Comparison of ENCODE assay signal across 8 cellular contexts in genomic region chr4:105473340-105474109, GRCh38. TPM values are rescaled to one million over a fixed set of nuclear protein-coding genes. Genes with fewer than 3 reads are reported as not detected.
DNase-seq lines count a peak whose midpoint lies in the region; ATAC-seq and TF ChIP-seq lines count a peak whose summit lies in the region.

TSS of gene PPA2 (minus strand) at chr4:105474062. CDS start at chr4:105474050, 12 bp downstream.

- H3K27me3 Mint-ChIP-seq in GM23338 (ENCODE audit: insufficient read depth, low read depth, poor library complexity): peaks cover 6% of the 10 kb centered on the region
- H3K27me3 Mint-ChIP-seq in neural progenitor cell (ENCODE audit: insufficient read depth, low read depth): peaks cover 2% of the 10 kb centered on the region

- H2AFZ ChIP-seq in GM23338 (peak within 1 kb of the TSS; percentile 90), neural progenitor cell (replicated peaks) (peak within 1 kb of the TSS; percentile 47)

- H3K4me1 Mint-ChIP-seq in GM23338 (peaks cover 19% of the 10 kb centered on the region; the same call in 2 of the 3 replicates), neural progenitor cell (peaks cover 21% of the 10 kb centered on the region)

- H3K27me3 ChIP-seq in GM23338 (ENCODE audit: insufficient read depth) (peaks cover 17% of the 10 kb centered on the region), SJCRH30 (no peaks in the 10 kb centered on the region), neural progenitor cell (peaks cover 40% of the 10 kb centered on the region), stomach smooth muscle (ENCODE audit: control insufficient read depth in 1 of 2, insufficient read depth in 2 of 2, low read length in 2 of 2) (no peaks in the 10 kb centered on the region)

- H3K9ac ChIP-seq in ES-I3 (ENCODE audit: low read depth, low read length): peak within 1 kb of the TSS; percentile 95
- peak within 1 kb of the TSS; percentile 69 for H3K9ac ChIP-seq in neural progenitor cell
- H3K9ac ChIP-seq in stomach smooth muscle (ENCODE audit: low read length in 2 of 2): peak within 1 kb of the TSS; percentile 93 to 94

- H3F3A ChIP-seq in GM23338 (replicated peaks; ENCODE audit: low read depth): no peaks in the 10 kb centered on the region
- peaks cover 14% of the 10 kb centered on the region for H3F3A ChIP-seq in neural progenitor cell (ENCODE audit: low read depth)

- peaks cover 33% of the 10 kb centered on the region for H4K20me1 ChIP-seq in GM23338 (replicated peaks; ENCODE audit: insufficient read depth)
- H4K20me1 ChIP-seq in neural progenitor cell (ENCODE audit: low read depth): peaks cover 41% of the 10 kb centered on the region

- H3K4me3 Mint-ChIP-seq in GM23338 (peak within 1 kb of the TSS; percentile 98), neural progenitor cell (peak within 1 kb of the TSS; percentile 99)

- TF ChIP-seq CTCF in GM23338 (conservative IDR thresholded peaks at IDR 0.05; ENCODE audit: low read depth in 2 of 2) (no peak; a peak in 2 of 4 replicates), foreskin fibroblast (IDR thresholded peaks at IDR 0.05; ENCODE audit: low read depth, low read length) (no peak), neural progenitor cell (IDR thresholded peaks at IDR 0.05) (no peak)

- no peaks in the 10 kb centered on the region for H3K36me3 Mint-ChIP-seq in GM23338 (ENCODE audit: low read depth)
- H3K36me3 Mint-ChIP-seq in neural progenitor cell: peaks cover 27% of the 10 kb centered on the region

- H3K4me2 ChIP-seq in GM23338 (peak within 1 kb of the TSS; percentile 91), neural progenitor cell (peak within 1 kb of the TSS; percentile 84)

- H3K36me3 ChIP-seq in ES-I3 (ENCODE audit: insufficient read depth, low read length): no peaks in the 10 kb centered on the region
- no peaks in the 10 kb centered on the region for H3K36me3 ChIP-seq in GM23338 (ENCODE audit: insufficient read depth)
- peaks cover under 1% of the 10 kb centered on the region; the same call in 1 of the 2 replicates for H3K36me3 ChIP-seq in SJCRH30
- no peaks in the 10 kb centered on the region for H3K36me3 ChIP-seq in neural progenitor cell
- no peaks in the 10 kb centered on the region for H3K36me3 ChIP-seq in stomach smooth muscle (ENCODE audit: control insufficient read depth in 2 of 2, insufficient read depth in 2 of 2, low read length in 2 of 2)

- peak within 1 kb of the TSS; percentile 86 for H3K27ac ChIP-seq in GM23338 (ENCODE audit: low read depth)
- H3K27ac ChIP-seq in SJCRH30: peak within 1 kb of the TSS; percentile 93
- peak within 1 kb of the TSS; percentile 92 for H3K27ac ChIP-seq in neural progenitor cell
- peak within 1 kb of the TSS; percentile 95 for H3K27ac ChIP-seq in stomach smooth muscle (ENCODE audit: low read length)

- H3K27ac Mint-ChIP-seq in GM23338 (peak within 1 kb of the TSS; percentile 97), neural progenitor cell (peak within 1 kb of the TSS; percentile 95)

- no peaks in the 10 kb centered on the region for H3K9me2 ChIP-seq in GM23338 (ENCODE audit: insufficient read depth)

- H3K4me1 ChIP-seq in ES-I3 (ENCODE audit: insufficient read depth, low read length) (no peaks in the 10 kb centered on the region; the same call in 1 of the 2 replicates), GM23338 (ENCODE audit: insufficient read depth) (peaks cover 10% of the 10 kb centered on the region), SJCRH30 (no peaks in the 10 kb centered on the region), neural progenitor cell (peaks cover 21% of the 10 kb centered on the region), stomach smooth muscle (ENCODE audit: control insufficient read depth, insufficient read depth, low read length) (peaks cover 6% of the 10 kb centered on the region)

- DNase-seq in GM23338 (ENCODE audit: low spot score): peak; percentile 85
- DNase-seq in Kasumi-1 (lab: John Stamatoyannopoulos, UW): peak; percentile 88 to 93
- peak; percentile 87 to 91 for DNase-seq in SJCRH30
- DNase-seq in activated gamma-delta T cell treated with anti-CD3 and anti-CD28 coated beads, Interleukin-2, amount 50 U/mL, for 16 hours (ENCODE audit: low read depth): peak; percentile 65
- peak; percentile 83 to 95 for DNase-seq in foreskin fibroblast
- DNase-seq in neural progenitor cell (ENCODE audit: low spot score): peak; percentile 94

- no peaks in the 10 kb centered on the region for H3K9me3 ChIP-seq in ES-I3 (ENCODE audit: control insufficient read depth, insufficient read depth, low read length)
- H3K9me3 ChIP-seq in SJCRH30 (replicated peaks): no peaks in the 10 kb centered on the region
- no peaks in the 10 kb centered on the region for H3K9me3 ChIP-seq in neural progenitor cell (ENCODE audit: low read depth)
- no peaks in the 10 kb centered on the region for H3K9me3 ChIP-seq in stomach smooth muscle (ENCODE audit: control insufficient read depth in 2 of 2, low read length in 2 of 2)

- H3K4me3 ChIP-seq in GM23338 (peak within 1 kb of the TSS; percentile 82), SJCRH30 (peak within 1 kb of the TSS; percentile 98), foreskin fibroblast (ENCODE audit: low read depth in 1 of 2, low read length in 2 of 2) (peak within 1 kb of the TSS; percentile 83 to 97), neural progenitor cell (peak within 1 kb of the TSS; percentile 61), stomach smooth muscle (ENCODE audit: low read length in 2 of 2) (peak within 1 kb of the TSS; percentile 76 to 86)

- H3K79me2 ChIP-seq in GM23338 (replicated peaks; ENCODE audit: insufficient read depth) (peaks cover 40% of the 10 kb centered on the region), neural progenitor cell (ENCODE audit: low read depth) (peaks cover 46% of the 10 kb centered on the region)

- H3K9me3 Mint-ChIP-seq in GM23338 (no peaks in the 10 kb centered on the region), neural progenitor cell (peaks cover 9% of the 10 kb centered on the region)

- peak; percentile 81 for ATAC-seq in GM23338

TF ChIP-seq in GM23338, 12 proteins besides CTCF, POLR2A, EP300 and RAD21 (continues in another document):
- TF ChIP-seq ZNF114 (CRISPR knock-in tag; IDR thresholded peaks at IDR 0.05) (no peak), CREB1 (CRISPR knock-in tag; IDR thresholded peaks at IDR 0.05; ENCODE audit: low read depth) (peak; percentile 81), EZH2 (IDR thresholded peaks at IDR 0.05; ENCODE audit: low read depth, unreplicated experiment) (no peak), NANOG (IDR thresholded peaks at IDR 0.05; ENCODE audit: borderline replicate concordance) (no peak), REST (IDR thresholded peaks at IDR 0.05; ENCODE audit: unreplicated experiment) (no peak), ETS1 (IDR thresholded peaks at IDR 0.05) (no peak), POLR2AphosphoS5 (IDR thresholded peaks at IDR 0.05; ENCODE audit: low read depth) (peak; percentile 85), ZNF331 (CRISPR knock-in tag; IDR thresholded peaks at IDR 0.05; ENCODE audit: low read depth) (no peak), STAT1 (IDR thresholded peaks at IDR 0.05; ENCODE audit: unreplicated experiment) (no peak), EZH2phosphoT487 (IDR thresholded peaks at IDR 0.05; ENCODE audit: unreplicated experiment) (no peak)

RNA-seq across cellular contexts. Expression of gene PPA2, which starts in this region (rescaled TPM):
- 50.3 and 58.4 TPM in 2 replicates for total RNA-seq in GM23338 (2014; rRNA removed; shearing (Covaris generic))
- polyA plus RNA-seq in GM23338 (2016; fragmentation: Nextera tagmentation; extraction: Ambion mirVana): 63.7 and 73.1 TPM in 2 replicates
- total RNA-seq in SJCRH30 (2014; rRNA removed; shearing (Covaris generic)): 46.9 and 47.1 TPM in 2 replicates
- total RNA-seq in neural progenitor cell (ENCODE audit: low replicate concordance): 178 and 237 TPM in 2 replicates

Comparison
In these comparisons a context has a peak if more than half of its experiments do, and no peak if none do; other contexts are left out.
1. Peak in every context shown above with its lines: DNase-seq, ATAC-seq, H3K4me3 ChIP-seq and H3K27ac ChIP-seq.